16 cellular contexts compared by ENCODE assay signal in the genomic region with DNA sequence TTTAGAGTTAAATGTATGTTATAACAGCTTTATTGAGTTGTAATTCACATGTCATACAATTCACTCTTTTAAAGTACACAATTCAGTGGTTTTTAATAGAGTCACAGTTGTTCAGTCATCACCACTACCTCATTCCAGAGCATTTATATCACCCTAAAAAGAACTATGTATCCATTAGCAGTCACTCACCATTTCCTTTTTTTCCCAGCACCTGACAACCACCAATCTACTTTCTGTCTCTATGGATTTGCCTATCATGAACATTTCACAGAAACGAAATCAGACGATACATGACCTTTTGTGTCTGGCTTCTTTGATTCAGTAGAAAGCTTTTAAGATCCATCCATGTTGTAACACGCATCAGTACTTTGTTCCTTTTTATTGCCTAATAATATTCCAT. TPM values are rescaled to one million over a fixed set of nuclear protein-coding genes. Genes with fewer than 3 reads are reported as not detected.
"Had no signal": no experiment of that assay in that cellular context is flagged by ENCODE, and none has a peak within 500 bp of the region (broad histone marks: within the 10 kb centered on the region; RNA-seq: fewer than 3 reads in every experiment).

No MANE protein-coding gene starts in this region.

- H3K4me1 Mint-ChIP-seq: stimulated activated naive CD8-positive, alpha-beta T cell treated with anti-CD3 and anti-CD28 coated beads, Interleukin-15, amount 100 ng/mL, for 72 hours had no signal

- H3K4me1 ChIP-seq: body of pancreas, gastroesophageal sphincter, pancreas had no signal

- H3K27ac Mint-ChIP-seq: activated T-helper 1 cell treated with anti-CD3 and anti-CD28 coated beads, Interleukin-12 subunit alpha, Interleukin-12 subunit beta, Interleukin-2, Interleukin-4 antibody, amounts not matched to agents 30 ng/mL and 10 ng/mL and 1 ng/mL, durations not matched to agents 14 hours and 24 hours and 36 hours; mesothelial cell of epicardium; naive B cell had no signal

- H3K9me3 ChIP-seq: body of pancreas, gastroesophageal sphincter, pancreas, thoracic aorta had no signal

- DNase-seq: activated CD4-positive, alpha-beta T cell treated with anti-CD3 and anti-CD28 coated beads for 48 hours; activated naive CD4-positive, alpha-beta T cell treated with Interleukin-2 at 50 U/mL for 16 hours; body of pancreas; cerebellar nuclear complex; dorsolateral prefrontal cortex; kidney glomerular epithelial cell; naive B cell; pancreas; retina; stimulated activated CD4-positive, alpha-beta T cell treated with anti-CD3 and anti-CD28 coated beads, Interleukin-4, amount 100 ng/mL, for 4 hours; stimulated activated naive CD8-positive, alpha-beta T cell treated with anti-CD3 and anti-CD28 coated beads, Interleukin-15, amount 100 ng/mL, for 72 hours had no signal

- H3K27ac ChIP-seq: body of pancreas, dorsolateral prefrontal cortex, gastroesophageal sphincter, pancreas, thoracic aorta had no signal

- H3K4me3 ChIP-seq: body of pancreas, dorsolateral prefrontal cortex, gastroesophageal sphincter, pancreas, thoracic aorta had no signal

- H3K27me3 ChIP-seq: body of pancreas, dorsolateral prefrontal cortex, gastroesophageal sphincter, pancreas had no signal

- H3K36me3 Mint-ChIP-seq: naive B cell had no signal

- H3K27me3 Mint-ChIP-seq: stimulated activated naive CD8-positive, alpha-beta T cell treated with anti-CD3 and anti-CD28 coated beads, Interleukin-15, amount 100 ng/mL, for 72 hours had no signal

- ATAC-seq: body of pancreas; gastroesophageal sphincter; pancreas; stimulated activated naive CD8-positive, alpha-beta T cell treated with anti-CD3 and anti-CD28 coated beads, Interleukin-15, amount 100 ng/mL, for 72 hours had no signal

- H3K4me3 Mint-ChIP-seq: activated T-helper 1 cell treated with anti-CD3 and anti-CD28 coated beads, Interleukin-12 subunit alpha, Interleukin-12 subunit beta, Interleukin-2, Interleukin-4 antibody, amounts not matched to agents 30 ng/mL and 10 ng/mL and 1 ng/mL, durations not matched to agents 14 hours and 24 hours and 36 hours; mesothelial cell of epicardium; naive B cell; stimulated activated naive CD8-positive, alpha-beta T cell treated with anti-CD3 and anti-CD28 coated beads, Interleukin-15, amount 100 ng/mL, for 72 hours had no signal

- H3K36me3 ChIP-seq: gastroesophageal sphincter, pancreas, thoracic aorta had no signal

RNA-seq across cellular contexts. Expression of gene FRAS1, which starts 52.9 kb away (rescaled TPM):
- total RNA-seq: activated T-helper 1 cell treated with anti-CD3 and anti-CD28 coated beads, Interleukin-12 subunit alpha, Interleukin-12 subunit beta, Interleukin-2, Interleukin-4 antibody, amounts not matched to agents 30 ng/mL and 10 ng/mL and 1 ng/mL, durations not matched to agents 14 hours and 24 hours and 36 hours; T-helper 1 cell treated with Interleukin-12 subunit alpha and Interleukin-12 subunit beta and Interleukin-4 antibody, amounts not matched to agents 30 ng/mL and 1 ng/mL, for 36 hours had no signal
